ENCODE assay signal across 1 cellular context in the genomic region with DNA sequence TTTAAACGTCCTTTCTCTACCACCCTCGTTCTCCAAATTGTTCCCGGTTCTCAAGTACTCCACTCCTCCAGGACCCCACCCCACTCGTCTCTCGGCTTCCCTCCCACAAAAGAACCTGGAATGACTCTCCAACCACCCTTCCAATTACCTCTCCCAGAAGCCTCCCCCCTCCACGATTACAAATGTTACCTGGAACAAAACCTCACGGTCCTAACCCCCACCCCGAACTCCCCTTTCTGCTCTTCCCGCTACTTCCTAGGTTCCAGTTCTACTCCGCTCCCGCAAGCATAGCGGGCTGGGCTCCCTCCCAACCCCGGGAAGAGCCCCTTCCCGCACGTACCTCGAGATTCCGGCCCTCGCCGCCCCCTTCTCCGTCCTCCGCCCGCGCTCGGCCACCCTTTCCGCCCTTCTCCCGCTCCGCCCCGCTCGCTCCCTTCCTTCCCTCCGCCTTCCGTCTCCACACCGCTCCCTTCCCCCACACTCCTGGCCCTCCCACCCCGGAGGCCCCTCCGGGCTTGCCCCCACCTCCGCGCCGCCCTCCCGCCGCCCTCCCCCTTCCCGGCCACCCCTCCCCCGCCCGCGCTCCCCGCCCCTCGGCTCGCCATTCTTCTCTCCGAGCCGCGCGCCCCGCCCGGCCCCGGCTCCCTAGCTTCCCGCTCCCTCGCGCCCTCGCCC.
A peak's percentile ranks its signal among the peaks of the same experiment; 100 is the strongest.
TF ChIP-seq lines count a peak whose summit lies in the region.

No MANE protein-coding gene starts in this region.

TF ChIP-seq in A549, 52 proteins besides CTCF, POLR2A, EP300 and RAD21:
- TF ChIP-seq, protein P1, sequence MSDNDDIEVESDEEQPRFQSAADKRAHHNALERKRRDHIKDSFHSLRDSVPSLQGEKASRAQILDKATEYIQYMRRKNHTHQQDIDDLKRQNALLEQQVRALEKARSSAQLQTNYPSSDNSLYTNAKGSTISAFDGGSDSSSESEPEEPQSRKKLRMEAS (IDR thresholded peaks at IDR 0.05): no peak
- TF ChIP-seq TFCP2L1 (CRISPR knock-in tag; IDR thresholded peaks at IDR 0.05) (peak; percentile 93), ZNF302 (CRISPR knock-in tag; IDR thresholded peaks at IDR 0.05) (no peak), KDM5A (IDR thresholded peaks at IDR 0.05) (no peak), RARB (CRISPR knock-in tag; IDR thresholded peaks at IDR 0.05) (peak; percentile 77), RCOR1 (IDR thresholded peaks at IDR 0.05; ENCODE audit: low read depth, low read length) (no peak), PHF8 (IDR thresholded peaks at IDR 0.05; ENCODE audit: borderline replicate concordance, low read depth) (no peak), HOXB13 (CRISPR knock-in tag; IDR thresholded peaks at IDR 0.05; ENCODE audit: low read depth) (no peak), CHD2 (IDR thresholded peaks at IDR 0.05; ENCODE audit: low read length, partially characterized antibody) (no peak), RNF2 (IDR thresholded peaks at IDR 0.05; ENCODE audit: borderline replicate concordance, low read depth) (no peak), FOSB (CRISPR knock-in tag; IDR thresholded peaks at IDR 0.05) (peak; percentile 18; the same call in 1 of the 2 replicates), CBX2 (IDR thresholded peaks at IDR 0.05; ENCODE audit: borderline replicate concordance, low read depth) (no peak), SMC3 (IDR thresholded peaks at IDR 0.05) (no peak), HOXA7 (CRISPR knock-in tag; IDR thresholded peaks at IDR 0.05) (no peak), MAFK (IDR thresholded peaks at IDR 0.05; ENCODE audit: partially characterized antibody) (no peak)
- TF ChIP-seq, protein P2, sequence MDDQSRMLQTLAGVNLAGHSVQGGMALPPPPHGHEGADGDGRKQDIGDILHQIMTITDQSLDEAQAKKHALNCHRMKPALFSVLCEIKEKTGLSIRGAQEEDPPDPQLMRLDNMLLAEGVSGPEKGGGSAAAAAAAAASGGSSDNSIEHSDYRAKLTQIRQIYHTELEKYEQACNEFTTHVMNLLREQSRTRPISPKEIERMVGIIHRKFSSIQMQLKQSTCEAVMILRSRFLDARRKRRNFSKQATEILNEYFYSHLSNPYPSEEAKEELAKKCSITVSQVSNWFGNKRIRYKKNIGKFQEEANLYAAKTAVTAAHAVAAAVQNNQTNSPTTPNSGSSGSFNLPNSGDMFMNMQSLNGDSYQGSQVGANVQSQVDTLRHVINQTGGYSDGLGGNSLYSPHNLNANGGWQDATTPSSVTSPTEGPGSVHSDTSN (IDR thresholded peaks at IDR 0.05): no peak; the same call in 1 of the 2 replicates
- TF ChIP-seq, protein P3, sequence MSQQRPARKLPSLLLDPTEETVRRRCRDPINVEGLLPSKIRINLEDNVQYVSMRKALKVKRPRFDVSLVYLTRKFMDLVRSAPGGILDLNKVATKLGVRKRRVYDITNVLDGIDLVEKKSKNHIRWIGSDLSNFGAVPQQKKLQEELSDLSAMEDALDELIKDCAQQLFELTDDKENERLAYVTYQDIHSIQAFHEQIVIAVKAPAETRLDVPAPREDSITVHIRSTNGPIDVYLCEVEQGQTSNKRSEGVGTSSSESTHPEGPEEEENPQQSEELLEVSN (IDR thresholded peaks at IDR 0.05; ENCODE audit: borderline replicate concordance, low read depth): no peak
- TF ChIP-seq, protein P4, sequence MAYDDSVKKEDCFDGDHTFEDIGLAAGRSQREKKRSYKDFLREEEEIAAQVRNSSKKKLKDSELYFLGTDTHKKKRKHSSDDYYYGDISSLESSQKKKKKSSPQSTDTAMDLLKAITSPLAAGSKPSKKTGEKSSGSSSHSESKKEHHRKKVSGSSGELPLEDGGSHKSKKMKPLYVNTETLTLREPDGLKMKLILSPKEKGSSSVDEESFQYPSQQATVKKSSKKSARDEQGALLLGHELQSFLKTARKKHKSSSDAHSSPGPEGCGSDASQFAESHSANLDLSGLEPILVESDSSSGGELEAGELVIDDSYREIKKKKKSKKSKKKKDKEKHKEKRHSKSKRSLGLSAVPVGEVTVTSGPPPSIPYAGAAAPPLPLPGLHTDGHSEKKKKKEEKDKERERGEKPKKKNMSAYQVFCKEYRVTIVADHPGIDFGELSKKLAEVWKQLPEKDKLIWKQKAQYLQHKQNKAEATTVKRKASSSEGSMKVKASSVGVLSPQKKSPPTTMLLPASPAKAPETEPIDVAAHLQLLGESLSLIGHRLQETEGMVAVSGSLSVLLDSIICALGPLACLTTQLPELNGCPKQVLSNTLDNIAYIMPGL (CRISPR knock-in tag; IDR thresholded peaks at IDR 0.05; ENCODE audit: borderline replicate concordance): peak; percentile 47; the same call in 1 of the 2 replicates
